Comparison of ENCODE assay signal across 1 cellular context in genomic region chr6:53794073-53794719, GRCh38.
TF ChIP-seq lines count a peak whose summit lies in the region.

No MANE protein-coding gene starts in this region.

TF ChIP-seq in HepG2, 621 proteins besides CTCF, POLR2A, EP300 and RAD21 (continued from another document and continues in another):
- TF ChIP-seq ZHX2 (IDR thresholded peaks at IDR 0.05; ENCODE audit: low read depth) (no peak), ZHX2 (CRISPR knock-in tag; IDR thresholded peaks at IDR 0.05; ENCODE audit: borderline replicate concordance) (peak; percentile 34; the same call in 1 of the 2 replicates), SUZ12 (IDR thresholded peaks at IDR 0.05; ENCODE audit: low read depth, low read length) (no peak), THAP8 (CRISPR knock-in tag; IDR thresholded peaks at IDR 0.05; ENCODE audit: borderline replicate concordance) (0 out of 2 replicates have a peak, but pooled peaks have one; percentile 10), FOXP1 (IDR thresholded peaks at IDR 0.05) (no peak), FOXP1 (CRISPR knock-in tag; IDR thresholded peaks at IDR 0.05) (no peak), ZFP36L1 (CRISPR knock-in tag; IDR thresholded peaks at IDR 0.05) (no peak), KDM5B (CRISPR knock-in tag; IDR thresholded peaks at IDR 0.05; ENCODE audit: borderline replicate concordance) (no peak), ZSCAN5A (CRISPR knock-in tag; IDR thresholded peaks at IDR 0.05; ENCODE audit: borderline replicate concordance) (peak; percentile 79), ZNF572 (CRISPR knock-in tag; IDR thresholded peaks at IDR 0.05) (0 out of 2 replicates have a peak, but pooled peaks have one; percentile 19), THAP11 (CRISPR knock-in tag; IDR thresholded peaks at IDR 0.05) (no peak), TBX3 (IDR thresholded peaks at IDR 0.05; ENCODE audit: borderline replicate concordance) (peak; percentile 20; the same call in 1 of the 2 replicates), ZNF276 (CRISPR knock-in tag; IDR thresholded peaks at IDR 0.05; ENCODE audit: low read depth) (no peak), ZSCAN31 (CRISPR knock-in tag; IDR thresholded peaks at IDR 0.05; ENCODE audit: low read depth) (peak; percentile 55; the same call in 1 of the 2 replicates), ZNF713 (CRISPR knock-in tag; IDR thresholded peaks at IDR 0.05) (no peak), HMG20A (CRISPR knock-in tag; IDR thresholded peaks at IDR 0.05; ENCODE audit: borderline replicate concordance) (0 out of 2 replicates have a peak, but pooled peaks have one; percentile 11), ZSCAN22 (CRISPR knock-in tag; IDR thresholded peaks at IDR 0.05) (no peak), THYN1 (CRISPR knock-in tag; IDR thresholded peaks at IDR 0.05; ENCODE audit: borderline replicate concordance, low read depth) (no peak), SCMH1 (CRISPR knock-in tag; IDR thresholded peaks at IDR 0.05; ENCODE audit: borderline replicate concordance) (no peak), PHF8 (CRISPR knock-in tag; IDR thresholded peaks at IDR 0.05) (no peak), ZNF180 (CRISPR knock-in tag; IDR thresholded peaks at IDR 0.05; ENCODE audit: borderline replicate concordance, low read depth) (no peak), CHD2 (IDR thresholded peaks at IDR 0.05; ENCODE audit: low read depth, low read length) (peak; percentile 48; the same call in 1 of the 2 replicates), SRSF4 (IDR thresholded peaks at IDR 0.05; ENCODE audit: low read depth, low read length, poor library complexity, severe bottlenecking) (no peak), ZNF552 (CRISPR knock-in tag; IDR thresholded peaks at IDR 0.05; ENCODE audit: borderline replicate concordance) (no peak), YY1 (IDR thresholded peaks at IDR 0.05; ENCODE audit: insufficient read depth, insufficient replicate concordance, low read depth, low read length) (no peak), KLF11 (CRISPR knock-in tag; IDR thresholded peaks at IDR 0.05) (peak; percentile 56; the same call in 1 of the 2 replicates), ZSCAN30 (CRISPR knock-in tag; IDR thresholded peaks at IDR 0.05) (0 out of 2 replicates have a peak, but pooled peaks have one; percentile 5), ZNF232 (CRISPR knock-in tag; IDR thresholded peaks at IDR 0.05; ENCODE audit: borderline replicate concordance) (peak; percentile 67), AHDC1 (CRISPR knock-in tag; IDR thresholded peaks at IDR 0.05; ENCODE audit: borderline replicate concordance) (peak; percentile 67; the same call in 1 of the 2 replicates), FOXO4 (CRISPR knock-in tag; conservative IDR thresholded peaks at IDR 0.05) (0 out of 2 replicates have a peak, but pooled peaks have one; percentile 87), ONECUT2 (CRISPR knock-in tag; IDR thresholded peaks at IDR 0.05) (no peak), ZNF296 (CRISPR knock-in tag; conservative IDR thresholded peaks at IDR 0.05) (no peak), TRAFD1 (CRISPR knock-in tag; IDR thresholded peaks at IDR 0.05; ENCODE audit: borderline replicate concordance) (peak; percentile 98), ZFP90 (CRISPR knock-in tag; IDR thresholded peaks at IDR 0.05; ENCODE audit: borderline replicate concordance) (peak; percentile 92; the same call in 1 of the 2 replicates), ZNF792 (CRISPR knock-in tag; IDR thresholded peaks at IDR 0.05) (0 out of 2 replicates have a peak, but pooled peaks have one; percentile 10), CENPX (CRISPR knock-in tag; IDR thresholded peaks at IDR 0.05) (no peak), ZNF350 (CRISPR knock-in tag; IDR thresholded peaks at IDR 0.05; ENCODE audit: borderline replicate concordance, low read depth) (no peak), NR1H2 (CRISPR knock-in tag; IDR thresholded peaks at IDR 0.05; ENCODE audit: borderline replicate concordance, low read depth) (no peak), TEF (CRISPR knock-in tag; IDR thresholded peaks at IDR 0.05) (peak; percentile 10; the same call in 1 of the 2 replicates), CCDC6 (CRISPR knock-in tag; IDR thresholded peaks at IDR 0.05) (no peak), ZNF580 (CRISPR knock-in tag; IDR thresholded peaks at IDR 0.05; ENCODE audit: borderline replicate concordance, low read depth) (no peak), ZNF7 (CRISPR knock-in tag; IDR thresholded peaks at IDR 0.05) (no peak), KDM3A (CRISPR knock-in tag; IDR thresholded peaks at IDR 0.05; ENCODE audit: low read depth) (no peak; the same call in 1 of the 2 replicates), CBX5 (CRISPR knock-in tag; IDR thresholded peaks at IDR 0.05; ENCODE audit: borderline replicate concordance) (no peak)
